In the genomic region with DNA sequence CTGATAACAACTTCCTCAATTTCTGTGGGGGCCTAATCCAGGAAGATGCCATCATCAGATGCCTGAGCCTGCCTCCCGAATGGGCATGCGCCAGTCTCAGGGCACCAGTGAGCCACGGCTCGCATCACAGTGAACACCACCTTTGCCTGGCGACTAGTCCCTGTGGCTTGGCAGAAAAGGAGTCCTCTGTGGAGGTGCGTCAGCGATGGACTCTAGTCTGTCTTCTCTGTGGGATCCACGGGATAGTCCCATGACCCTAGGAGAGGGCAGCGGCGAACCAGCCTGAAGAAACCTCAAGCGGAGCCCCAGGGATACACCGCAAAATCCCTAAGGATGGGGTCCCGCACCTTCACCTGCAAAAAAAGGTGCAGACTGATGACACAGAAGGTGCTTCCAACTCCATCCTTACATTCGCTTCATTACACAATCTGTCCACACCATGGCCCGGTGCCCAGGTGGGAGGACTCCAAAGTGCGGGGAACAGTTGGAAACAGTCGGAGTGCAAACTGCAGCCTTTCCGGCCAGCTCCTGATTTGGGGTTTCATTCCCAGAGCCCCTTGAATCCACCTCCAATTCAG, we compare ENCODE assay signal across 21 cellular contexts.
"Had no signal": no experiment of that assay in that cellular context is flagged by ENCODE, and none has a peak within 500 bp of the region (broad histone marks: within the 10 kb centered on the region; RNA-seq: fewer than 3 reads in every experiment).

No MANE protein-coding gene starts in this region.

- H3K4me2 ChIP-seq: neural progenitor cell had no signal

- DNase-seq: activated gamma-delta T cell; activated naive CD4-positive, alpha-beta T cell treated with anti-CD3 and anti-CD28 coated beads, Interleukin-2, amount 50 U/mL, for 16 hours; activated naive CD8-positive, alpha-beta T cell treated with anti-CD3 and anti-CD28 coated beads, Interleukin-2, amount 50 U/mL, for 24 hours; activated T-cell treated with anti-CD3 and anti-CD28 coated beads, Interleukin-2, amount 50 U/mL, for 72 hours; body of pancreas; effector CD4-positive, alpha-beta T cell; foreskin fibroblast; heart right ventricle; lower lobe of right lung; naive thymus-derived CD8-positive, alpha-beta T cell; retina; spleen; stimulated activated CD4-positive, alpha-beta T cell treated with anti-CD3 and anti-CD28 coated beads, Interleukin-4, amount 100 ng/mL, for 1 hour; stimulated activated naive CD4-positive, alpha-beta T cell treated with Interleukin-2 at 50 U/mL for 16 hours; SW 1271; T-helper 17 cell; upper lobe of right lung had no signal

- ATAC-seq: activated CD4-positive, CD25-positive, alpha-beta regulatory T cell treated with anti-CD3 and anti-CD28 coated beads, Interleukin-2, amount 50 U/mL, for 24 hours; activated naive CD8-positive, alpha-beta T cell treated with anti-CD3 and anti-CD28 coated beads, Interleukin-2, amount 50 U/mL, for 24 hours; activated T-cell treated with anti-CD3 and anti-CD28 coated beads, Interleukin-2, amount 50 U/mL, for 72 hours; body of pancreas; heart right ventricle; left lobe of liver; lower lobe of right lung; naive thymus-derived CD8-positive, alpha-beta T cell; T-helper 17 cell; upper lobe of right lung had no signal

- FAIRE-seq: endometrium had no signal

- H3K9ac ChIP-seq: neural progenitor cell had no signal

- H3K4me3 ChIP-seq: body of pancreas, heart right ventricle, lower lobe of right lung, neural progenitor cell, spleen, upper lobe of right lung had no signal

- H3K9me3 ChIP-seq: lower lobe of right lung, upper lobe of right lung had no signal

- H3K27ac ChIP-seq: body of pancreas, heart right ventricle, lower lobe of right lung, neural progenitor cell, spleen, upper lobe of right lung had no signal

- H3K36me3 ChIP-seq: heart right ventricle, lower lobe of right lung, neural progenitor cell, spleen, upper lobe of right lung had no signal

- H2AFZ ChIP-seq: neural progenitor cell had no signal

- H3K27me3 ChIP-seq: body of pancreas, neural progenitor cell, spleen, upper lobe of right lung had no signal

- H3K4me1 ChIP-seq: body of pancreas, heart right ventricle, lower lobe of right lung, neural progenitor cell, spleen, upper lobe of right lung had no signal
